16 cellular contexts compared by ENCODE assay signal in the genomic region with DNA sequence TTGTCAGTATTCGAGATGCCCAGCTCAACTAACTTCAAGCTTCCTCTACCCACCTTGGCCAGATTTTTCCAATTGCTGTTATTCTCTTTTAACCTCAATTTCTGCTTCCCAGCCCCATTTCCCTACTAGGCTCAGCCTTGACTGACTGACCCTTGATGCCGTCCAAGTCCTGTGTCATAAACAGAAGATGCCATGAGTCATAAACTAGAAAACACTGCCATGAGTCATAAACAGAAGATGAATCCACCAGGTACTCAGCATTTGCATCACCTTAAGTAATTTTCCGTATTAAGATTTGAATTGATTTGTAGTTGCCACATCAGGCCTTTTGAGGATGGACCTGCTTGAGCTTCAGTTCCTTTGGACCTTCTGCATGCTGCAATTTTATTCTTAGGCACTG.
"Had no signal": no experiment of that assay in that cellular context is flagged by ENCODE, and none has a peak within 500 bp of the region (broad histone marks: within the 10 kb centered on the region; RNA-seq: fewer than 3 reads in every experiment).

No MANE protein-coding gene starts in this region.

- H3K4me3 ChIP-seq: gastroesophageal sphincter, heart right ventricle, lower lobe of right lung, ovary, sigmoid colon, thoracic aorta had no signal

- H3K9me3 ChIP-seq: gastroesophageal sphincter, heart right ventricle, lower lobe of right lung, ovary, sigmoid colon, thoracic aorta had no signal

- H3K27me3 ChIP-seq: brain microvascular endothelial cell, gastroesophageal sphincter, heart right ventricle, ovary, sigmoid colon had no signal

- ATAC-seq: gastroesophageal sphincter, heart right ventricle, left colon, lower lobe of right lung had no signal

- H3K36me3 ChIP-seq: brain microvascular endothelial cell, gastroesophageal sphincter, heart right ventricle, lower lobe of right lung, ovary, sigmoid colon, thoracic aorta had no signal

- DNase-seq: activated CD4-positive, alpha-beta T cell treated with anti-CD3 and anti-CD28 coated beads, Interleukin-2, amount 10 ng/mL, durations not matched to agents 7 days and 5 days; activated CD4-positive, CD25-positive, alpha-beta regulatory T cell; activated CD8-positive, alpha-beta memory T cell treated with anti-CD3 and anti-CD28 coated beads for 24 hours; activated naive CD4-positive, alpha-beta T cell treated with Interleukin-2 at 50 U/mL for 16 hours; anterior cingulate cortex; brain microvascular endothelial cell; cerebellar nuclear complex; effector memory CD4-positive, alpha-beta T cell; heart right ventricle; left colon; lower lobe of right lung; ovary; sigmoid colon; stimulated activated CD4-positive, alpha-beta T cell treated with anti-CD3 and anti-CD28 coated beads, Interleukin-1b, Interleukin-23, amount 100 ng/mL, for 48 hours had no signal

- H3K27ac ChIP-seq: brain microvascular endothelial cell, gastroesophageal sphincter, heart right ventricle, lower lobe of right lung, ovary, sigmoid colon, thoracic aorta had no signal

- H3K4me1 ChIP-seq: gastroesophageal sphincter, heart right ventricle, lower lobe of right lung had no signal
